8 cellular contexts compared by ENCODE assay signal in the genomic region with DNA sequence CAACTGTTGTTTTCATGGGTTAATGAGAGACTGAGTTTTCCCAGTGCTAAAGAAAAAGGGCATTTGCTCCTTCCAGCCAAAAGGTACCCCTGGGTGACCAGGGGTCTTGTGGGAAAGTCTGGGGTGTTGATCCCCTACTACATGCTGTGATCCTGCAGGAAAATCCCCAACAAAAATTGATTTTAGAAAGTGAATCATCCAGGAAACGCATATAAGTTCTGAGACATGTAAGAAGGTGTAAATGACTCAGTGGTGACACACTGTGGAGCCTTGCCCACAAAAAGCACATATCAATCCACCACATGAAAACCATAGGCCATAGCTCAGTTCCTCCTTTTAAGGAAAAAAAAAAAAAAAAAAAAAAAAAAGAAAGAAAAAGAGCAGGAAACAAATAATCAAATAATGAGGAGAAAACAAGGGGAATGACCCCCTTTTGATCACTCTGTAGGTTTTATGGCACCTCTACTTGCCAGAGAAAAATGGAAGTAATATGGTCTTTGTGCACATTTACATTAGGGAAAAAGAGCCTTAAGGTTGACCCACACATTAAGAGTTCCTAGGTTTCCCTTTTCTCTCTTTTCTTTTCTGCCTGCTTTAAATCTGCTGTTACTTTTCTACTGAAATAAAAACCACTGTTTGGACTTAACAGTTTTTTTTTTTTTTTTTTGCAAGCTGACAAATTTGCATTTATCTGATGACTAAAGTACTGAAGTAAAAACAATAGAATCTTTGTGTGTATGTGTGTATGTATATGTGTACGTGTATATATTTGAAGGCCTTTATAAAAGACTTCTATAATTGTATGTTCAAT.
DNase-seq lines count a peak whose midpoint lies in the region; ATAC-seq and TF ChIP-seq lines count a peak whose summit lies in the region.

No MANE protein-coding gene starts in this region.

- no peak for TF ChIP-seq EP300 in suprapubic skin (IDR thresholded peaks at IDR 0.05)

- H3K27ac ChIP-seq in smooth muscle cell (ENCODE audit: low read depth) (peak overlapping the region; percentile 35), suprapubic skin (no peak overlapping the region)

- BruUV-seq in Caco-2 (replicated peaks; lab: Mats Ljungman, UMichigan): no TSS peak

- H4K20me1 ChIP-seq in smooth muscle cell (ENCODE audit: low read depth): no peaks in the 10 kb centered on the region

- intact Hi-C loops in Caco-2 (cut with micrococcal nuclease; ENCODE audit: unreplicated experiment): loop anchor here (1.0 kb wide), 1 partner anchor 294 kb away; no protein-coding TSS in a partner anchor

- no peak overlapping the region for H3K4me3 ChIP-seq in smooth muscle cell
- no peak overlapping the region for H3K4me3 ChIP-seq in suprapubic skin
- no peak overlapping the region for H3K4me3 ChIP-seq in Caco-2 (ENCODE audit: low read depth, low read length)

- no peak for TF ChIP-seq POLR2A in suprapubic skin (IDR thresholded peaks at IDR 0.05)

- peak; percentile 64 for ATAC-seq in HG03025 (IDR thresholded peaks at IDR 0.05; ENCODE audit: low FRiP score, unreplicated experiment)

- no peaks in the 10 kb centered on the region for H3K79me2 ChIP-seq in smooth muscle cell (ENCODE audit: low read depth)

- no peaks in the 10 kb centered on the region for H3K27me3 ChIP-seq in smooth muscle cell (ENCODE audit: low read depth)
- no peaks in the 10 kb centered on the region for H3K27me3 ChIP-seq in suprapubic skin
- H3K27me3 ChIP-seq in Caco-2 (replicated peaks; ENCODE audit: control insufficient read depth, insufficient read depth, low read length): no peaks in the 10 kb centered on the region

- no peaks in the 10 kb centered on the region for H3F3A ChIP-seq in smooth muscle cell (ENCODE audit: low read depth)

- peak overlapping the region; percentile 66 for H2AFZ ChIP-seq in smooth muscle cell (ENCODE audit: low read depth)

- H3K27me3 Mint-ChIP-seq in Caco-2 (ENCODE audit: insufficient read depth, unreplicated experiment): peaks cover 9% of the 10 kb centered on the region

- H3K4me1 ChIP-seq in smooth muscle cell (ENCODE audit: low read depth): no peaks in the 10 kb centered on the region
- H3K4me1 ChIP-seq in suprapubic skin: no peaks in the 10 kb centered on the region
- H3K4me1 ChIP-seq in Caco-2: no peaks in the 10 kb centered on the region

- peak; percentile 4 for DNase-seq in activated T-cell treated with anti-CD3 and anti-CD28 coated beads for 48 hours (ENCODE audit: low read depth)
- DNase-seq in activated T-cell treated with anti-CD3 and anti-CD28 coated beads, Interleukin-2, amount 50 U/mL, for 1 hour: no peak
- peak; percentile 92 for DNase-seq in RPMI7951 (ENCODE audit: low read depth)
- no peak for DNase-seq in smooth muscle cell (lab: John Stamatoyannopoulos, UW; ENCODE audit: unreplicated experiment)
- DNase-seq in NCI-H187 treated with DMSO at 0.1 percent for 48 hours (lab: John Stamatoyannopoulos, UW): no peak
- DNase-seq in suprapubic skin (ENCODE audit: low spot score in 2 of 2): no peak
- no peak for DNase-seq in Caco-2

- no peak overlapping the region for H3K9ac ChIP-seq in smooth muscle cell (ENCODE audit: low read depth)

- no peak for TF ChIP-seq CTCF in smooth muscle cell (IDR thresholded peaks at IDR 0.05; ENCODE audit: borderline replicate concordance, insufficient read depth, poor library complexity, severe bottlenecking)
- no peak for TF ChIP-seq CTCF in suprapubic skin (IDR thresholded peaks at IDR 0.05)
- TF ChIP-seq CTCF in Caco-2 (IDR thresholded peaks at IDR 0.05; ENCODE audit: insufficient read depth in 1 of 2, low read depth in 1 of 2, low read length in 1 of 2, severe bottlenecking in 1 of 2, unreplicated experiment in 1 of 2): no peak

- WGBS in smooth muscle cell (ENCODE audit: low lambda C conversion rate): 66% methylated on average over 2 of the region's 2 CpGs
- WGBS in suprapubic skin: 50% methylated on average over 1 of the region's 2 CpGs

- H3K9me3 ChIP-seq in smooth muscle cell (replicated peaks; ENCODE audit: low read depth) (no peaks in the 10 kb centered on the region), suprapubic skin (no peaks in the 10 kb centered on the region), Caco-2 (no peaks in the 10 kb centered on the region)

- H3K9me3 Mint-ChIP-seq in Caco-2 (ENCODE audit: unreplicated experiment): no peaks in the 10 kb centered on the region

- no peak overlapping the region for H3K27ac Mint-ChIP-seq in Caco-2 (ENCODE audit: unreplicated experiment)

- H3K36me3 ChIP-seq in smooth muscle cell (ENCODE audit: low read depth): no peaks in the 10 kb centered on the region
- H3K36me3 ChIP-seq in suprapubic skin: no peaks in the 10 kb centered on the region
- H3K36me3 ChIP-seq in Caco-2 (ENCODE audit: control insufficient read depth, insufficient read depth, low read length): no peaks in the 10 kb centered on the region

- peak overlapping the region; percentile 51 for H3K4me2 ChIP-seq in smooth muscle cell

- CTCF ChIA-PET in Caco-2 (lab: Charles Lee): interaction anchor here (0.6 kb wide), 1 partner anchor 48 kb away, joined by 3 read pairs; no protein-coding TSS in a partner anchor

- no peaks in the 10 kb centered on the region for H3K4me1 Mint-ChIP-seq in Caco-2 (ENCODE audit: low read depth, unreplicated experiment)

- no peak overlapping the region for H3K4me3 Mint-ChIP-seq in Caco-2 (ENCODE audit: unreplicated experiment)

- no peaks in the 10 kb centered on the region for H3K36me3 Mint-ChIP-seq in Caco-2 (ENCODE audit: insufficient read depth, unreplicated experiment)

- POLR2A ChIA-PET in Caco-2 (lab: Charles Lee): interaction anchor here (0.6 kb wide), 1 partner anchor 616 kb away, joined by 10 read pairs; no protein-coding TSS in a partner anchor

Comparison
In these comparisons a context has a peak if more than half of its experiments do, and no peak if none do; other contexts are left out.
1. DNase-seq: peak in activated T-cell treated with anti-CD3 and anti-CD28 coated beads for 48 hours (single experiment) and RPMI7951 (single experiment); none in activated T-cell treated with anti-CD3 and anti-CD28 coated beads, Interleukin-2, amount 50 U/mL, for 1 hour (single experiment), smooth muscle cell (single experiment), NCI-H187 treated with DMSO at 0.1 percent for 48 hours (single experiment), suprapubic skin (0 of 2) and Caco-2 (0 of 2).